Comparison of ENCODE assay signal across 13 cellular contexts in the genomic region with DNA sequence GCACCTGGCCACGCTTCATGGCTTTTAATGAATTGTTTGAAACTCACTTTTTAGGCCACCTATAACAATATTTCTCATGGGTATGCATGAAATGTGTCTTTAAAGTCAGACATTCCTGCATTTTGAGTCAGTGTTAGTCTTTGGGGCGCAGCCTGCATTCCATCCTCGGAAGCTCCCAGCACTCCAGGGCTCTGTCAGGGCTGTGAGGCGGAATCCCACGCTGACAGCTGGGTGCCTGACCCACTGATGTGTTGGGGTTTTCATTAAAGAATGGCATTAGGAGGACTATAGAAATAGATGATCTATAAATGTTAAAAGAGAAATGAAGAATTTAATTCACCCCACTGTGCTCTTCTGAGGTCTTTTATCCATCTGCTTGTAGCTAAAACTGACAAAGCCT. TPM values are rescaled to one million over a fixed set of nuclear protein-coding genes. Genes with fewer than 3 reads are reported as not detected.
DNase-seq lines count a peak whose midpoint lies in the region; ATAC-seq, FAIRE-seq and TF ChIP-seq lines count a peak whose summit lies in the region.
"Had no signal": no experiment of that assay in that cellular context is flagged by ENCODE, and none has a peak within 500 bp of the region (broad histone marks: within the 10 kb centered on the region; RNA-seq: fewer than 3 reads in every experiment).

No MANE protein-coding gene starts in this region.

- peaks cover 0 to 7% of the 10 kb centered on the region in 2 donors for H3K4me1 ChIP-seq in right atrium auricular region
- peaks cover 0 to 24% (median 5%) of the 10 kb centered on the region in 9 donors for H3K4me1 ChIP-seq in heart right ventricle
- peaks cover 13% of the 10 kb centered on the region for H3K4me1 ChIP-seq in keratinocyte (ENCODE audit: control insufficient read depth, extremely low read depth, insufficient read depth, low read length)
- H3K4me1 ChIP-seq in aorta (ENCODE audit: control insufficient read depth in 1 of 2, insufficient read depth in 2 of 2, low read length in 2 of 2) = no peaks in the 10 kb centered on the region
- H3K4me1 ChIP-seq: spleen had no signal

- H3K79me2 ChIP-seq in keratinocyte (ENCODE audit: control insufficient read depth, insufficient read depth, low read length) = no peaks in the 10 kb centered on the region

- TF ChIP-seq CTCF in right atrium auricular region (IDR thresholded peaks at IDR 0.05) = no peak
- TF ChIP-seq CTCF in heart right ventricle (IDR thresholded peaks at IDR 0.05) = no peak
- TF ChIP-seq CTCF in astrocyte of the cerebellum (IDR thresholded peaks at IDR 0.05; ENCODE audit: low read depth, low read length, missing control alignments) = no peak
- TF ChIP-seq CTCF in keratinocyte (optimal IDR thresholded peaks at IDR 0.05 in 1 of 3, IDR thresholded peaks at IDR 0.05 in 1 of 3, conservative IDR thresholded peaks at IDR 0.05 in 1 of 3; ENCODE audit: extremely low read depth in 1 of 3, insufficient read depth in 2 of 3, low read length in 3 of 3) = no peak

- dilution Hi-C loops in keratinocyte (cut with MboI; ENCODE audit: extremely low pct_ligation_motif_present, low sequenced_read_pairs) = no loop called here

- H3K36me3 ChIP-seq in right atrium auricular region (no peaks in the 10 kb centered on the region), heart right ventricle (peaks cover 0 to 39% (median 9%) of the 10 kb centered on the region in 9 donors), keratinocyte (ENCODE audit: control insufficient read depth in 2 of 2, extremely low read depth in 1 of 2, insufficient read depth in 2 of 2, low read length in 2 of 2) (peaks cover 4 to 9% of the 10 kb centered on the region in 2 experiments), aorta (ENCODE audit: control insufficient read depth in 1 of 2, insufficient read depth in 2 of 2, low read length in 1 of 2) (peaks cover 0 to 5% of the 10 kb centered on the region in 2 donors)

- peak overlapping the region; percentile 65 for H3K4me2 ChIP-seq in keratinocyte (ENCODE audit: control insufficient read depth, extremely low read depth, insufficient read depth, low read depth, low read length)

- no peaks in the 10 kb centered on the region for H3K27me3 ChIP-seq in right atrium auricular region
- no peaks in the 10 kb centered on the region for H3K27me3 ChIP-seq in heart right ventricle
- no peaks in the 10 kb centered on the region for H3K27me3 ChIP-seq in keratinocyte (ENCODE audit: control insufficient read depth, extremely low read depth, insufficient read depth, low read length)
- no peaks in the 10 kb centered on the region for H3K27me3 ChIP-seq in aorta (ENCODE audit: control insufficient read depth in 1 of 2, insufficient read depth in 2 of 2, low read length in 1 of 2)
- H3K27me3 ChIP-seq: spleen had no signal

- H3K9me3 Mint-ChIP-seq in effector memory CD8-positive, alpha-beta T cell = no peaks in the 10 kb centered on the region
- H3K9me3 Mint-ChIP-seq in stimulated activated naive B cell treated with anti-CD40 and anti-IgM and Interleukin-4, amounts not matched to agents 10 μg/mL and 1 μg/mL and 100 μg/mL, for 72 hours = no peaks in the 10 kb centered on the region
- H3K9me3 Mint-ChIP-seq: activated T-cell treated with anti-CD3 and anti-CD28 coated beads, Interleukin-2, amount 50 U/mL, for 4 hours had no signal

- no peak for ATAC-seq in heart right ventricle
- ATAC-seq in aorta (ENCODE audit: low FRiP score) = peak; percentile 54
- ATAC-seq in effector memory CD8-positive, alpha-beta T cell (replicated peaks) = no peak
- ATAC-seq in stimulated activated naive B cell treated with anti-CD40 and anti-IgM and Interleukin-4, amounts not matched to agents 10 μg/mL and 1 μg/mL and 100 μg/mL, for 72 hours (replicated peaks) = no peak
- ATAC-seq in GM21737 (IDR thresholded peaks at IDR 0.05; ENCODE audit: unreplicated experiment) = no peak

- FAIRE-seq in keratinocyte (lab: Jason Lieb, UNC) = peak; percentile 69
- FAIRE-seq: A204.1 had no signal

- no peak overlapping the region for H3K27ac Mint-ChIP-seq in effector memory CD8-positive, alpha-beta T cell
- H3K27ac Mint-ChIP-seq in stimulated activated naive B cell treated with anti-CD40 and anti-IgM and Interleukin-4, amounts not matched to agents 10 μg/mL and 1 μg/mL and 100 μg/mL, for 72 hours = no peak overlapping the region

- in situ Hi-C loops in astrocyte of the cerebellum (cut with HindIII; ENCODE audit: low sequenced_read_pairs) = no loop called here

- H3K9me1 ChIP-seq in keratinocyte (ENCODE audit: control insufficient read depth, extremely low read depth, insufficient read depth, low read length) = no peaks in the 10 kb centered on the region

- DNase-seq in right atrium auricular region (ENCODE audit: low spot score) (peak; percentile 53), heart right ventricle (no peak), astrocyte of the cerebellum (ENCODE audit: low read depth) (peak; percentile 70), keratinocyte (ENCODE audit: low read depth, low spot score) (no peak), aorta (peak in 1 of 2 donors; percentile 65)
- no peak for DNase-seq in effector memory CD8-positive, alpha-beta T cell
- no peak for DNase-seq in stimulated activated naive B cell treated with anti-CD40 and anti-IgM and Interleukin-4, amounts not matched to agents 10 μg/mL and 1 μg/mL and 100 μg/mL, for 72 hours
- DNase-seq: activated T-cell treated with anti-CD3 and anti-CD28 coated beads, Interleukin-2, amount 50 U/mL, for 4 hours; cerebellar nuclear complex; naive thymus-derived CD4-positive, alpha-beta T cell; spleen had no signal

- H3K4me3 ChIP-seq in right atrium auricular region (no peak overlapping the region), heart right ventricle (no peak overlapping the region), astrocyte of the cerebellum (ENCODE audit: low read depth, low read length) (no peak overlapping the region), keratinocyte (ENCODE audit: control insufficient read depth in 2 of 3, extremely low read depth in 1 of 3, insufficient read depth in 2 of 3, low read depth in 1 of 3, low read length in 3 of 3) (peak overlapping the region in 2 of 3 experiments; percentile 12 to 40), aorta (ENCODE audit: low read length in 2 of 2) (no peak overlapping the region)
- H3K4me3 ChIP-seq: spleen had no signal

- H3K36me3 Mint-ChIP-seq in effector memory CD8-positive, alpha-beta T cell (ENCODE audit: insufficient read depth) = peaks cover 5% of the 10 kb centered on the region
- H3K36me3 Mint-ChIP-seq in stimulated activated naive B cell treated with anti-CD40 and anti-IgM and Interleukin-4, amounts not matched to agents 10 μg/mL and 1 μg/mL and 100 μg/mL, for 72 hours = peaks cover 17 to 22% of the 10 kb centered on the region in 2 donors

- H2AFZ ChIP-seq in keratinocyte (ENCODE audit: control insufficient read depth, low read length) = no peak overlapping the region

- no peaks in the 10 kb centered on the region for H3K27me3 Mint-ChIP-seq in effector memory CD8-positive, alpha-beta T cell
- no peaks in the 10 kb centered on the region for H3K27me3 Mint-ChIP-seq in stimulated activated naive B cell treated with anti-CD40 and anti-IgM and Interleukin-4, amounts not matched to agents 10 μg/mL and 1 μg/mL and 100 μg/mL, for 72 hours
- H3K27me3 Mint-ChIP-seq: naive thymus-derived CD4-positive, alpha-beta T cell had no signal

- H4K20me1 ChIP-seq in keratinocyte (ENCODE audit: control insufficient read depth, extremely low read depth, insufficient read depth, low read length) = no peaks in the 10 kb centered on the region

- no peak overlapping the region for H3K27ac ChIP-seq in right atrium auricular region
- peak overlapping the region in 1 of 10 donors; percentile 2 for H3K27ac ChIP-seq in heart right ventricle
- peak overlapping the region; percentile 62 for H3K27ac ChIP-seq in keratinocyte (ENCODE audit: control insufficient read depth, insufficient read depth, low read length)
- H3K27ac ChIP-seq in aorta (ENCODE audit: low read depth in 1 of 2, low read length in 2 of 2) = peak overlapping the region in 1 of 2 donors; percentile 2
- H3K27ac ChIP-seq: spleen had no signal

- intact Hi-C loops in heart right ventricle (cut with DNase I) (loop anchor here in 9 of 10 donors (1.0 to 10.0 kb wide), 9 partner anchors 45 to 373 kb away; no protein-coding TSS in a partner anchor), aorta (cut with DNase I) (loop anchor here (1.0 to 10.0 kb wide), 4 partner anchors 70 to 383 kb away; no protein-coding TSS in a partner anchor)

- no peak overlapping the region for H3K4me3 Mint-ChIP-seq in effector memory CD8-positive, alpha-beta T cell
- H3K4me3 Mint-ChIP-seq in stimulated activated naive B cell treated with anti-CD40 and anti-IgM and Interleukin-4, amounts not matched to agents 10 μg/mL and 1 μg/mL and 100 μg/mL, for 72 hours = no peak overlapping the region
- H3K4me3 Mint-ChIP-seq: activated T-cell treated with anti-CD3 and anti-CD28 coated beads, Interleukin-2, amount 50 U/mL, for 4 hours; naive thymus-derived CD4-positive, alpha-beta T cell had no signal

- WGBS in heart right ventricle, 2 donors = 94% methylated on average over 5 of the region's 5 CpGs
- WGBS in aorta, 2 donors = 19 to 58% methylated on average over 5 of the region's 5 CpGs

- H3K4me1 Mint-ChIP-seq in effector memory CD8-positive, alpha-beta T cell (ENCODE audit: low read depth in 2 of 2) = no peaks in the 10 kb centered on the region
- no peaks in the 10 kb centered on the region for H3K4me1 Mint-ChIP-seq in stimulated activated naive B cell treated with anti-CD40 and anti-IgM and Interleukin-4, amounts not matched to agents 10 μg/mL and 1 μg/mL and 100 μg/mL, for 72 hours
- H3K4me1 Mint-ChIP-seq: naive thymus-derived CD4-positive, alpha-beta T cell had no signal

- peak overlapping the region; percentile 71 for H3K9ac ChIP-seq in keratinocyte (ENCODE audit: control insufficient read depth, extremely low read depth, insufficient read depth, low read length)

- no peaks in the 10 kb centered on the region for H3K9me3 ChIP-seq in right atrium auricular region
- H3K9me3 ChIP-seq in heart right ventricle = no peaks in the 10 kb centered on the region
- no peaks in the 10 kb centered on the region for H3K9me3 ChIP-seq in keratinocyte (ENCODE audit: control insufficient read depth, low read depth, low read length)
- no peaks in the 10 kb centered on the region for H3K9me3 ChIP-seq in aorta (ENCODE audit: control insufficient read depth, low read length)
- H3K9me3 ChIP-seq: spleen had no signal

RNA-seq across cellular contexts. Expression of gene CLDN20, which starts 16.2 kb away (rescaled TPM):
- total RNA-seq in right atrium auricular region (not detected), heart right ventricle (not detected), aorta (not detected)
- polyA plus RNA-seq in heart right ventricle (not detected), keratinocyte (0.09 to 0.39 TPM in 2 of 3 replicates, not detected in the other), aorta (not detected)
- not detected for polyA plus RNA-seq in keratinocyte (2011; ENCODE audit: low read depth)
- polyA plus RNA-seq in keratinocyte (2011; cell fraction: cytosol; rRNA removed) = 0.06 TPM in 1 of 2 replicates, not detected in the other
- 0.28 TPM in 1 of 2 replicates, not detected in the other for polyA plus RNA-seq in keratinocyte (2011; cell fraction: nucleus; rRNA removed)
- polyA plus RNA-seq in keratinocyte (2012; ENCODE audit: low replicate concordance) = 0.45 and 0.57 TPM in 2 replicates
- not detected in 3 replicates for polyA minus RNA-seq in keratinocyte
- not detected for polyA minus RNA-seq in keratinocyte (2011; cell fraction: cytosol; rRNA and poly(A)+ RNA removed)
- polyA minus RNA-seq in keratinocyte (2011; cell fraction: nucleus; rRNA and poly(A)+ RNA removed) = not detected in 2 replicates
- total RNA-seq: activated T-cell treated with anti-CD3 and anti-CD28 coated beads, Interleukin-2, amount 50 U/mL, for 4 hours; naive thymus-derived CD4-positive, alpha-beta T cell; spleen had no signal
- polyA plus RNA-seq: naive thymus-derived CD4-positive, alpha-beta T cell; spleen had no signal

Comparison
In these comparisons a context has a peak if more than half of its experiments do, and no peak if none do; other contexts are left out.
1. DNase-seq: peak in right atrium auricular region (single experiment) and astrocyte of the cerebellum (single experiment); none in heart right ventricle (0 of 2), keratinocyte (single experiment), effector memory CD8-positive, alpha-beta T cell (0 of 3) and stimulated activated naive B cell treated with anti-CD40 and anti-IgM and Interleukin-4, amounts not matched to agents 10 μg/mL and 1 μg/mL and 100 μg/mL, for 72 hours (single experiment).
2. H3K4me3 ChIP-seq: peak in keratinocyte (2 of 3); none in right atrium auricular region (0 of 2), heart right ventricle (0 of 10), astrocyte of the cerebellum (single experiment) and aorta (0 of 2).